Comparison of ENCODE assay signal across 9 cellular contexts in the genomic region with DNA sequence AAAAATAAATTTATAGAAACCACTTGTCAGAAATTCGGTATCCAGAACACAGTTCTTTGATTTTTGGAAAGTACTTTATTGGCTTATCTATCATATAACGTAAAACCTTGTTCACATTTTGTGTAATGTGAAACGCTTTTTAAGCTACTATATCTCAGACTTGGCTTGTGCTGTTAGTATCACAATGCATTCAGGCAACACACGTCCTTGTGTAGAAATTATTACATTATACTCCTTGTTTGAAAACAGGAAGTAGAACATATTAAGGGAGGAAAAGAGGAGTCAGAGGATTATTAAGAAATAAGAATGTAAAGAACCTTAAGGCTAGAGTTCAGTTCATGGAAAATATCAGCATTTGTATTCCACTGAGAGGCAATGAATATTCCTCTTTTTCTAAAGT. TPM values are rescaled to one million over a fixed set of nuclear protein-coding genes. Genes with fewer than 3 reads are reported as not detected.
DNase-seq lines count a peak whose midpoint lies in the region; ATAC-seq and TF ChIP-seq lines count a peak whose summit lies in the region.
"Had no signal": no experiment of that assay in that cellular context is flagged by ENCODE, and none has a peak within 500 bp of the region (broad histone marks: within the 10 kb centered on the region; RNA-seq: fewer than 3 reads in every experiment).

No MANE protein-coding gene starts in this region.

- H3K27ac Mint-ChIP-seq in activated CD4-positive, alpha-beta T cell treated with anti-CD3 and anti-CD28 coated beads, Interleukin-2, amount 10 ng/mL, durations not matched to agents 24 days and 14 days, result no peak overlapping the region
- H3K27ac Mint-ChIP-seq in T-cell, result no peak overlapping the region
- H3K27ac Mint-ChIP-seq in stimulated activated naive B cell treated with anti-CD40 and anti-IgM and Interleukin-4, amounts not matched to agents 10 μg/mL and 1 μg/mL and 100 μg/mL, for 72 hours, result peak overlapping the region; percentile 14

- H3K4me3 Mint-ChIP-seq in activated CD4-positive, alpha-beta T cell treated with anti-CD3 and anti-CD28 coated beads, Interleukin-2, amount 10 ng/mL, durations not matched to agents 24 days and 14 days, result peak overlapping the region; percentile 98
- H3K4me3 Mint-ChIP-seq in T-cell, result peak overlapping the region; percentile 97 to 100 (median 98)
- H3K4me3 Mint-ChIP-seq in stimulated activated naive B cell treated with anti-CD40 and anti-IgM and Interleukin-4, amounts not matched to agents 10 μg/mL and 1 μg/mL and 100 μg/mL, for 72 hours, result peak overlapping the region; percentile 66 to 95

- H3K27me3 Mint-ChIP-seq in activated CD4-positive, alpha-beta T cell treated with anti-CD3 and anti-CD28 coated beads, Interleukin-2, amount 10 ng/mL, durations not matched to agents 24 days and 14 days, result no peaks in the 10 kb centered on the region
- no peaks in the 10 kb centered on the region for H3K27me3 Mint-ChIP-seq in T-cell
- no peaks in the 10 kb centered on the region for H3K27me3 Mint-ChIP-seq in stimulated activated naive B cell treated with anti-CD40 and anti-IgM and Interleukin-4, amounts not matched to agents 10 μg/mL and 1 μg/mL and 100 μg/mL, for 72 hours

- CTCF ChIA-PET in T-cell (lab: Charles Lee), result no interaction called here

- POLR2A ChIA-PET in T-cell (lab: Charles Lee), result no interaction called here

- intact Hi-C loops in activated CD4-positive, alpha-beta T cell treated with anti-CD3 and anti-CD28 coated beads, Interleukin-2, amount 10 ng/mL, durations not matched to agents 24 days and 14 days (cut with micrococcal nuclease), result loop anchor here (5.0 kb wide), 2 partner anchors 123 to 1388 kb away; a partner anchor contains a TSS

- no peak for TF ChIP-seq CTCF in fibroblast of pulmonary artery (IDR thresholded peaks at IDR 0.05; ENCODE audit: low read length, missing control alignments)

- H3K4me1 Mint-ChIP-seq in activated CD4-positive, alpha-beta T cell treated with anti-CD3 and anti-CD28 coated beads, Interleukin-2, amount 10 ng/mL, durations not matched to agents 24 days and 14 days, result peaks cover 28% of the 10 kb centered on the region
- H3K4me1 Mint-ChIP-seq in T-cell, result peaks cover 42 to 47% (median 45%) of the 10 kb centered on the region in 3 donors
- H3K4me1 Mint-ChIP-seq in stimulated activated naive B cell treated with anti-CD40 and anti-IgM and Interleukin-4, amounts not matched to agents 10 μg/mL and 1 μg/mL and 100 μg/mL, for 72 hours, result peaks cover 18 to 37% of the 10 kb centered on the region in 2 donors

- DNase-seq in activated CD4-positive, alpha-beta T cell treated with anti-CD3 and anti-CD28 coated beads, Interleukin-2, amount 10 ng/mL, durations not matched to agents 24 days and 14 days, result no peak
- DNase-seq in activated CD4-positive, alpha-beta T cell treated with anti-CD3 and anti-CD28 coated beads, Interleukin-2, amount 50 U/mL, for 48 hours, result no peak
- DNase-seq in T-cell (no peak), fibroblast of pulmonary artery (ENCODE audit: low read depth) (peak; percentile 40)
- no peak for DNase-seq in stimulated activated naive B cell treated with anti-CD40 and anti-IgM and Interleukin-4, amounts not matched to agents 10 μg/mL and 1 μg/mL and 100 μg/mL, for 72 hours
- DNase-seq in activated CD4-positive, alpha-beta T cell treated with anti-CD3 and anti-CD28 coated beads for 4 hours, result no peak
- DNase-seq: COR-L47 had no signal

- no peaks in the 10 kb centered on the region for H3K9me3 Mint-ChIP-seq in activated CD4-positive, alpha-beta T cell treated with anti-CD3 and anti-CD28 coated beads, Interleukin-2, amount 10 ng/mL, durations not matched to agents 24 days and 14 days
- H3K9me3 Mint-ChIP-seq in T-cell, result no peaks in the 10 kb centered on the region
- no peaks in the 10 kb centered on the region for H3K9me3 Mint-ChIP-seq in stimulated activated naive B cell treated with anti-CD40 and anti-IgM and Interleukin-4, amounts not matched to agents 10 μg/mL and 1 μg/mL and 100 μg/mL, for 72 hours

- peaks cover 14% of the 10 kb centered on the region for H3K36me3 Mint-ChIP-seq in activated CD4-positive, alpha-beta T cell treated with anti-CD3 and anti-CD28 coated beads, Interleukin-2, amount 10 ng/mL, durations not matched to agents 24 days and 14 days (ENCODE audit: low read depth)
- H3K36me3 Mint-ChIP-seq in T-cell, result peaks cover 12% of the 10 kb centered on the region
- H3K36me3 Mint-ChIP-seq in stimulated activated naive B cell treated with anti-CD40 and anti-IgM and Interleukin-4, amounts not matched to agents 10 μg/mL and 1 μg/mL and 100 μg/mL, for 72 hours, result peaks cover 11% of the 10 kb centered on the region in 2 donors

- ATAC-seq in T-cell (replicated peaks in 1 of 4), result no peak
- ATAC-seq in stimulated activated naive B cell treated with anti-CD40 and anti-IgM and Interleukin-4, amounts not matched to agents 10 μg/mL and 1 μg/mL and 100 μg/mL, for 72 hours (replicated peaks), result no peak
- no peak for ATAC-seq in HG03095 (IDR thresholded peaks at IDR 0.05; ENCODE audit: unreplicated experiment)
- no peak for ATAC-seq in HG03457 (IDR thresholded peaks at IDR 0.05; ENCODE audit: unreplicated experiment)

- peak overlapping the region; percentile 91 for H3K4me3 ChIP-seq in fibroblast of pulmonary artery (replicated peaks; ENCODE audit: low read depth, low read length)

RNA-seq across cellular contexts. Expression of a gene that starts 1.6 kb away (rescaled TPM):
- total RNA-seq in activated CD4-positive, alpha-beta T cell treated with anti-CD3 and anti-CD28 coated beads, Interleukin-2, amount 10 ng/mL, durations not matched to agents 24 days and 14 days, result 33.6 and 34.0 TPM in 2 replicates
- 10 to 100 TPM; 28.7 to 33.7 (median 31.3) TPM for total RNA-seq in T-cell
